Comparison of ENCODE assay signal across 8 cellular contexts in genomic region chr21:17679002-17679600, GRCh38.
DNase-seq lines count a peak whose midpoint lies in the region; ATAC-seq and TF ChIP-seq lines count a peak whose summit lies in the region.

No MANE protein-coding gene starts in this region.

- in situ Hi-C loops in ACHN (cut with HindIII; ENCODE audit: low pct_ligation_motif_present, low pct_unique_long_range_greater_than_20kb, low sequenced_read_pairs) = no loop called here

- WGBS in esophagus squamous epithelium, 2 donors = 0% methylated on average over 1 of the region's 1 CpG

- ATAC-seq in HG02623 (IDR thresholded peaks at IDR 0.05; ENCODE audit: unreplicated experiment) = peak; percentile 88
- ATAC-seq in natural killer cell treated with Interleukin-12 subunit alpha and Interleukin-12 subunit beta and Interleukin-15 and Interleukin-18, amount 100 ng/mL, for 72 hours = peak; percentile 75 to 84

- intact Hi-C loops in esophagus squamous epithelium (cut with DNase I) = no loop called here

- TF ChIP-seq CTCF in GM12872 (IDR thresholded peaks at IDR 0.05; ENCODE audit: insufficient read depth, low read depth, low read length) = peak; percentile 75
- peak; percentile 69 to 94 (median 84) for TF ChIP-seq CTCF in esophagus squamous epithelium (IDR thresholded peaks at IDR 0.05)

- no peak overlapping the region for H3K4me3 Mint-ChIP-seq in natural killer cell treated with Interleukin-12 subunit alpha and Interleukin-12 subunit beta and Interleukin-15 and Interleukin-18, amount 100 ng/mL, for 72 hours

- H3K4me3 ChIP-seq in esophagus squamous epithelium = no peak overlapping the region

- H3K27me3 Mint-ChIP-seq in natural killer cell treated with Interleukin-12 subunit alpha and Interleukin-12 subunit beta and Interleukin-15 and Interleukin-18, amount 100 ng/mL, for 72 hours = no peaks in the 10 kb centered on the region

- no peaks in the 10 kb centered on the region for H3K9me3 Mint-ChIP-seq in natural killer cell treated with Interleukin-12 subunit alpha and Interleukin-12 subunit beta and Interleukin-15 and Interleukin-18, amount 100 ng/mL, for 72 hours

- no peaks in the 10 kb centered on the region for H3K36me3 Mint-ChIP-seq in natural killer cell treated with Interleukin-12 subunit alpha and Interleukin-12 subunit beta and Interleukin-15 and Interleukin-18, amount 100 ng/mL, for 72 hours

- H3K27ac Mint-ChIP-seq in natural killer cell treated with Interleukin-12 subunit alpha and Interleukin-12 subunit beta and Interleukin-15 and Interleukin-18, amount 100 ng/mL, for 72 hours = peak overlapping the region in 1 of 2 donors; percentile 35

- H3K27me3 ChIP-seq in esophagus squamous epithelium = no peaks in the 10 kb centered on the region

- no peak for TF ChIP-seq POLR2A in esophagus squamous epithelium (IDR thresholded peaks at IDR 0.05)

- DNase-seq in ACHN = peak; percentile 55
- DNase-seq in NCI-H1092 treated with DMSO at 0.1 percent for 48 hours (lab: John Stamatoyannopoulos, UW) = peak; percentile 81
- DNase-seq in SKM-1 (lab: John Stamatoyannopoulos, UW; ENCODE audit: unreplicated experiment) = peak; percentile 40
- no peak for DNase-seq in esophagus squamous epithelium (lab: John Stamatoyannopoulos, UW)
- DNase-seq in natural killer cell treated with Interleukin-12 subunit alpha and Interleukin-12 subunit beta and Interleukin-15 and Interleukin-18, amount 100 ng/mL, for 72 hours (ENCODE audit: low spot score) = no peak
- no peak for DNase-seq in stimulated activated CD8-positive, alpha-beta memory T cell treated with anti-CD3 and anti-CD28 coated beads, Interleukin-4, amount 100 ng/mL, for 48 hours

- H3K9me3 ChIP-seq in esophagus squamous epithelium = no peaks in the 10 kb centered on the region

- no peak overlapping the region for H3K27ac ChIP-seq in esophagus squamous epithelium

- no peaks in the 10 kb centered on the region for H3K4me1 ChIP-seq in esophagus squamous epithelium

- H3K4me1 Mint-ChIP-seq in natural killer cell treated with Interleukin-12 subunit alpha and Interleukin-12 subunit beta and Interleukin-15 and Interleukin-18, amount 100 ng/mL, for 72 hours (ENCODE audit: low read depth in 2 of 2) = peaks cover 0 to 15% of the 10 kb centered on the region in 2 donors

- H3K36me3 ChIP-seq in esophagus squamous epithelium = no peaks in the 10 kb centered on the region

Comparison
In these comparisons a context has a peak if more than half of its experiments do, and no peak if none do; other contexts are left out.
1. DNase-seq: peak in ACHN (single experiment), NCI-H1092 treated with DMSO at 0.1 percent for 48 hours (single experiment) and SKM-1 (single experiment); none in esophagus squamous epithelium (single experiment), natural killer cell treated with Interleukin-12 subunit alpha and Interleukin-12 subunit beta and Interleukin-15 and Interleukin-18, amount 100 ng/mL, for 72 hours (single experiment) and stimulated activated CD8-positive, alpha-beta memory T cell treated with anti-CD3 and anti-CD28 coated beads, Interleukin-4, amount 100 ng/mL, for 48 hours (single experiment).